In the genomic region with DNA sequence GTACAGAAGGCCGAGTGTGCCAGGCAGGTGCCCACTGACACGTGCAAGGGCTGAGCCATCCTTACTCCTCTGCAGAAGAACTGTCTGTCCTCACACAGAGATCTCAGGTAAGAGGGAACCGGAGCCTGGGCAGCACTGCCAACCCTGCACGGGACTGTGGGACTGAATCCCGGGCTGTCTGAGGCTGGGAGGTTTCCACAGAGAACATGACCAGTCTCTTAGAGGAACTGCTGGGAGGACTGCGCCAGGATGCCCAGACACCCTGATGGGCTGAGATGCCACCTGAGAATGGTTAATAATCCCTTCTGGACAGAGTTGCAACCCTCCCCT, we compare ENCODE assay signal across 28 cellular contexts.
"Had no signal": no experiment of that assay in that cellular context is flagged by ENCODE, and none has a peak within 500 bp of the region (broad histone marks: within the 10 kb centered on the region; RNA-seq: fewer than 3 reads in every experiment).

No MANE protein-coding gene starts in this region.

- H3K4me1 ChIP-seq: pancreas, psoas muscle, right lobe of liver, suprapubic skin, tibial artery, transverse colon, upper lobe of right lung, uterus had no signal

- H3K27me3 ChIP-seq: pancreas, right lobe of liver, testis, transverse colon, upper lobe of right lung, uterus had no signal

- H3K9me3 ChIP-seq: pancreas, psoas muscle, right lobe of liver, suprapubic skin, testis, tibial artery, transverse colon, upper lobe of right lung, uterus had no signal

- DNase-seq: naive B cell; naive thymus-derived CD8-positive, alpha-beta T cell; nephron progenitor cell; occipital lobe; pancreas; psoas muscle; right cardiac atrium; right lobe of liver; stimulated activated CD4-positive, alpha-beta T cell treated with anti-CD3 and anti-CD28 coated beads, Interleukin-15, amount 100 ng/mL, for 24 hours; stimulated activated CD4-positive, alpha-beta T cell treated with anti-CD3 and anti-CD28 coated beads, Interleukin-2, amount 100 ng/mL, for 24 hours; stimulated activated CD4-positive, alpha-beta T cell treated with anti-CD3 and anti-CD28 coated beads, Interleukin-2, amount 100 ng/mL, for 48 hours; stimulated activated CD4-positive, alpha-beta T cell treated with anti-CD3 and anti-CD28 coated beads, Interleukin-4, amount 100 ng/mL, for 24 hours; stimulated activated naive CD4-positive, alpha-beta T cell; stimulated activated naive CD8-positive, alpha-beta T cell treated with anti-CD3 and anti-CD28 coated beads, Interleukin-15, amount 100 ng/mL, for 72 hours; stimulated activated naive CD8-positive, alpha-beta T cell treated with anti-CD3 and anti-CD28 coated beads, Interleukin-15, Interleukin-2, amounts not matched to agents 100 U/mL and 50 U/mL, for 24 hours; substantia nigra; tibial artery; transverse colon; upper lobe of right lung; uterus had no signal

- H3K4me3 Mint-ChIP-seq: naive B cell; naive thymus-derived CD8-positive, alpha-beta T cell; natural killer cell treated with Interleukin-12 subunit alpha and Interleukin-12 subunit beta and Interleukin-15 and Interleukin-18, amount 100 ng/mL, for 72 hours; nephron progenitor cell; neural crest cell; stimulated activated memory B cell treated with anti-CD40 and anti-IgM and Interleukin-4, amounts not matched to agents 10 μg/mL and 1 μg/mL and 100 μg/mL, for 72 hours; stimulated activated naive CD8-positive, alpha-beta T cell treated with anti-CD3 and anti-CD28 coated beads, Interleukin-15, amount 100 ng/mL, for 72 hours; type B pancreatic cell had no signal

- H3K9me3 Mint-ChIP-seq: natural killer cell treated with Interleukin-12 subunit alpha and Interleukin-12 subunit beta and Interleukin-15 and Interleukin-18, amount 100 ng/mL, for 72 hours; type B pancreatic cell had no signal

- ATAC-seq: naive thymus-derived CD8-positive, alpha-beta T cell; pancreas; psoas muscle; right cardiac atrium; right lobe of liver; stimulated activated memory B cell treated with anti-CD40 and anti-IgM and Interleukin-4, amounts not matched to agents 10 μg/mL and 1 μg/mL and 100 μg/mL, for 72 hours; stimulated activated naive CD8-positive, alpha-beta T cell treated with anti-CD3 and anti-CD28 coated beads, Interleukin-15, amount 100 ng/mL, for 72 hours; stimulated activated naive CD8-positive, alpha-beta T cell treated with anti-CD3 and anti-CD28 coated beads, Interleukin-15, Interleukin-2, amounts not matched to agents 100 U/mL and 50 U/mL, for 24 hours; upper lobe of right lung had no signal

- H3K27ac Mint-ChIP-seq: naive B cell; naive thymus-derived CD8-positive, alpha-beta T cell; natural killer cell treated with Interleukin-12 subunit alpha and Interleukin-12 subunit beta and Interleukin-15 and Interleukin-18, amount 100 ng/mL, for 72 hours; nephron progenitor cell; stimulated activated memory B cell treated with anti-CD40 and anti-IgM and Interleukin-4, amounts not matched to agents 10 μg/mL and 1 μg/mL and 100 μg/mL, for 72 hours; type B pancreatic cell had no signal

- H3K27ac ChIP-seq: pancreas, psoas muscle, right lobe of liver, skin epidermis, suprapubic skin, testis, tibial artery, transverse colon, upper lobe of right lung, uterus had no signal

- H3K36me3 Mint-ChIP-seq: naive thymus-derived CD8-positive, alpha-beta T cell; natural killer cell treated with Interleukin-12 subunit alpha and Interleukin-12 subunit beta and Interleukin-15 and Interleukin-18, amount 100 ng/mL, for 72 hours; stimulated activated memory B cell treated with anti-CD40 and anti-IgM and Interleukin-4, amounts not matched to agents 10 μg/mL and 1 μg/mL and 100 μg/mL, for 72 hours; type B pancreatic cell had no signal

- H3K4me3 ChIP-seq: pancreas, psoas muscle, right lobe of liver, skin epidermis, smooth muscle cell, suprapubic skin, testis, tibial artery, transverse colon, upper lobe of right lung, uterus had no signal

- H3K4me1 Mint-ChIP-seq: naive B cell; naive thymus-derived CD8-positive, alpha-beta T cell; stimulated activated memory B cell treated with anti-CD40 and anti-IgM and Interleukin-4, amounts not matched to agents 10 μg/mL and 1 μg/mL and 100 μg/mL, for 72 hours; stimulated activated naive CD8-positive, alpha-beta T cell treated with anti-CD3 and anti-CD28 coated beads, Interleukin-15, amount 100 ng/mL, for 72 hours had no signal

- H3K36me3 ChIP-seq: pancreas, right lobe of liver, suprapubic skin, tibial artery, transverse colon, upper lobe of right lung, uterus had no signal
